Comparison of ENCODE assay signal across 26 cellular contexts in genomic region chr2:236802862-236803261, GRCh38.
DNase-seq lines count a peak whose midpoint lies in the region; ATAC-seq, FAIRE-seq and TF ChIP-seq lines count a peak whose summit lies in the region.
"Had no signal": no experiment of that assay in that cellular context is flagged by ENCODE, and none has a peak within 500 bp of the region (broad histone marks: within the 10 kb centered on the region; RNA-seq: fewer than 3 reads in every experiment).

No MANE protein-coding gene starts in this region.

- peaks cover 5% of the 10 kb centered on the region for H3K9me3 Mint-ChIP-seq in activated naive CD8-positive, alpha-beta T cell treated with anti-CD3 and anti-CD28 coated beads for 36 hours

- H3K4me3 ChIP-seq in liver (ENCODE audit: low read depth in 1 of 3, low read length in 3 of 3) (no peak overlapping the region), HepG2 (replicated peaks in 1 of 3; ENCODE audit: insufficient read depth in 1 of 3, low read depth in 2 of 3, low read length in 3 of 3) (no peak overlapping the region), right lobe of liver (no peak overlapping the region), mucosa of descending colon (no peak overlapping the region)
- H3K4me3 ChIP-seq: A549; BLaER1 treated with 17β-estradiol and CSF1 and Interleukin-3, amounts not matched to agents 10 nM and 100 nM; GM12878 had no signal

- 57% methylated on average over 6 of the region's 6 CpGs for WGBS in liver
- 6% methylated on average over 6 of the region's 6 CpGs for WGBS in HepG2 (ENCODE audit: low lambda C conversion rate)
- WGBS in right lobe of liver (ENCODE audit: insufficient coverage, low coverage, low lambda C conversion rate, missing lambda C conversion rate) = 16% methylated on average over 3 of the region's 6 CpGs

- DNase-seq in HepG2 (ENCODE audit: low spot score) = no peak
- peak in 2 of 3 donors; percentile 64 to 68 for DNase-seq in right lobe of liver
- DNase-seq in posterior vena cava (ENCODE audit: low spot score) = peak; percentile 65
- no peak for DNase-seq in activated naive CD8-positive, alpha-beta T cell treated with anti-CD3 and anti-CD28 coated beads for 36 hours
- DNase-seq in mucosa of descending colon = no peak
- no peak for DNase-seq in ureter (ENCODE audit: low spot score)
- DNase-seq: AML-193; Caco-2; Calu3; CD4-positive, alpha-beta T cell; CD8-positive, alpha-beta T cell; DMS 273 treated with DMSO at 0.1 percent for 48 hours; DMS153; DMS79; DND-41; EL; GDM1 had no signal

- no peak overlapping the region for H3K27ac Mint-ChIP-seq in activated naive CD8-positive, alpha-beta T cell treated with anti-CD3 and anti-CD28 coated beads for 36 hours
- H3K27ac Mint-ChIP-seq: B cell; CD4-positive, alpha-beta T cell; CD8-positive, alpha-beta T cell had no signal

- no peak for TF ChIP-seq POLR2A in HepG2 (IDR thresholded peaks at IDR 0.05; ENCODE audit: insufficient read depth in 1 of 2, low read depth in 2 of 2, low read length in 2 of 2)
- TF ChIP-seq POLR2A in right lobe of liver (IDR thresholded peaks at IDR 0.05) = peak; percentile 36

- POLR2A ChIA-PET in HepG2 (lab: Yijun Ruan, JAX) = no interaction called here

- BruUV-seq in HepG2 (replicated peaks; lab: Mats Ljungman, UMichigan) = no TSS peak

- no peaks in the 10 kb centered on the region for H4K20me1 ChIP-seq in HepG2 (ENCODE audit: insufficient read depth, low read length)
- H4K20me1 ChIP-seq: BLaER1 treated with 17β-estradiol and CSF1 and Interleukin-3, amounts not matched to agents 10 nM and 100 nM had no signal

- CTCF ChIA-PET in HepG2 (lab: Yijun Ruan, JAX; ENCODE audit: low intra/inter-chr PET ratio, low total read pairs) = no interaction called here

- in situ Hi-C loops in HepG2 (cut with HindIII; ENCODE audit: extremely low pct_ligation_motif_present, low pct_unique_long_range_greater_than_20kb) = no loop called here

- intact Hi-C loops in HepG2 (cut with micrococcal nuclease; ENCODE audit: unreplicated experiment) (no loop called here), right lobe of liver (cut with DNase I) (no loop called here), posterior vena cava (cut with DNase I) (no loop called here), mucosa of descending colon (cut with DNase I, micrococcal nuclease) (no loop called here)

- H3K36me3 ChIP-seq in liver (ENCODE audit: control insufficient read depth in 4 of 4, insufficient read depth in 3 of 4, low read depth in 1 of 4, low read length in 3 of 4) (no peaks in the 10 kb centered on the region), HepG2 (replicated peaks in 1 of 2; ENCODE audit: control insufficient read depth in 1 of 2, insufficient read depth in 2 of 2, low read length in 2 of 2) (no peaks in the 10 kb centered on the region), right lobe of liver (no peaks in the 10 kb centered on the region), mucosa of descending colon (ENCODE audit: low read depth) (no peaks in the 10 kb centered on the region)
- H3K36me3 ChIP-seq: BLaER1 treated with 17β-estradiol and CSF1 and Interleukin-3, amounts not matched to agents 10 nM and 100 nM had no signal

- peaks cover 0 to 2% (median 0%) of the 10 kb centered on the region in 4 donors for H3K4me1 ChIP-seq in liver (ENCODE audit: control insufficient read depth in 4 of 4, insufficient read depth in 4 of 4, low read length in 3 of 4)
- H3K4me1 ChIP-seq in HepG2 (ENCODE audit: insufficient read depth, low read length) = no peaks in the 10 kb centered on the region
- H3K4me1 ChIP-seq in right lobe of liver = no peaks in the 10 kb centered on the region
- no peaks in the 10 kb centered on the region for H3K4me1 ChIP-seq in mucosa of descending colon (ENCODE audit: low read depth)
- H3K4me1 ChIP-seq: A549, Caco-2 had no signal

- H3K4me3 Mint-ChIP-seq in activated naive CD8-positive, alpha-beta T cell treated with anti-CD3 and anti-CD28 coated beads for 36 hours = no peak overlapping the region
- H3K4me3 Mint-ChIP-seq: B cell; CD4-positive, alpha-beta T cell; CD8-positive, alpha-beta T cell had no signal

- H3K27me3 ChIP-seq in liver (ENCODE audit: control insufficient read depth in 4 of 4, insufficient read depth in 4 of 4, low read length in 3 of 4) (no peaks in the 10 kb centered on the region), HepG2 (ENCODE audit: control insufficient read depth in 1 of 2, insufficient read depth in 2 of 2, low read length in 2 of 2) (no peaks in the 10 kb centered on the region), right lobe of liver (no peaks in the 10 kb centered on the region)
- H3K27me3 ChIP-seq: BLaER1 treated with 17β-estradiol and CSF1 and Interleukin-3, amounts not matched to agents 10 nM and 100 nM had no signal

- H2AFZ ChIP-seq in HepG2 (ENCODE audit: low read length) = no peak overlapping the region

- peaks cover 16% of the 10 kb centered on the region for H3K27me3 Mint-ChIP-seq in activated naive CD8-positive, alpha-beta T cell treated with anti-CD3 and anti-CD28 coated beads for 36 hours

- TF ChIP-seq EP300 in HepG2 (IDR thresholded peaks at IDR 0.05; ENCODE audit: low read depth in 2 of 2, low read length in 2 of 2) (no peak), HepG2 (CRISPR knock-in tag; IDR thresholded peaks at IDR 0.05; ENCODE audit: borderline replicate concordance) (no peak)

- no peaks in the 10 kb centered on the region for H3K36me3 Mint-ChIP-seq in activated naive CD8-positive, alpha-beta T cell treated with anti-CD3 and anti-CD28 coated beads for 36 hours
- H3K36me3 Mint-ChIP-seq: CD8-positive, alpha-beta T cell had no signal

- no peaks in the 10 kb centered on the region for H3K4me1 Mint-ChIP-seq in activated naive CD8-positive, alpha-beta T cell treated with anti-CD3 and anti-CD28 coated beads for 36 hours
- H3K4me1 Mint-ChIP-seq: B cell had no signal

- no peak for ATAC-seq in HepG2
- ATAC-seq in right lobe of liver = peak; percentile 76 to 92 (median 85)
- no peak for ATAC-seq in mucosa of descending colon
- ATAC-seq: A549; CD8-positive, alpha-beta T cell; GM12878 had no signal

- TF ChIP-seq RAD21 in liver (IDR thresholded peaks at IDR 0.05) (peak; percentile 33 to 36), HepG2 (CRISPR knock-in tag; IDR thresholded peaks at IDR 0.05) (no peak)

- H3K4me2 ChIP-seq in HepG2 (ENCODE audit: low read depth, low read length) = no peak overlapping the region
- H3K4me2 ChIP-seq: A549; BLaER1 treated with 17β-estradiol and CSF1 and Interleukin-3, amounts not matched to agents 10 nM and 100 nM had no signal

- no peaks in the 10 kb centered on the region for H3K79me2 ChIP-seq in HepG2 (ENCODE audit: insufficient read depth, low read length)

- H3K9ac ChIP-seq in liver (ENCODE audit: low read depth in 1 of 2, low read length in 2 of 2) = no peak overlapping the region
- no peak overlapping the region for H3K9ac ChIP-seq in HepG2 (ENCODE audit: insufficient read depth, low read depth, low read length)
- H3K9ac ChIP-seq: BLaER1 treated with 17β-estradiol and CSF1 and Interleukin-3, amounts not matched to agents 10 nM and 100 nM had no signal

- FAIRE-seq in HepG2 (lab: Jason Lieb, UNC) = no peak
- FAIRE-seq: A549, GM12878, GM12892, GM18507 had no signal

- H3K9me3 ChIP-seq in liver (ENCODE audit: control insufficient read depth in 4 of 4, low read length in 3 of 4) (peaks cover 0 to 2% (median 0%) of the 10 kb centered on the region in 4 donors), HepG2 (ENCODE audit: low read length) (peaks cover 11% of the 10 kb centered on the region), right lobe of liver (no peaks in the 10 kb centered on the region), mucosa of descending colon (peaks cover 4% of the 10 kb centered on the region)
- H3K9me3 ChIP-seq: Caco-2 had no signal

- no peak for TF ChIP-seq CTCF in liver (IDR thresholded peaks at IDR 0.05; ENCODE audit: low read depth, low read length, missing input control)
- no peak for TF ChIP-seq CTCF in HepG2 (CRISPR knock-in tag; IDR thresholded peaks at IDR 0.05)
- TF ChIP-seq CTCF in right lobe of liver (IDR thresholded peaks at IDR 0.05) = no peak
- no peak for TF ChIP-seq CTCF in mucosa of descending colon (IDR thresholded peaks at IDR 0.05)

- H3K27ac ChIP-seq in liver (ENCODE audit: low read depth in 1 of 2, low read length in 2 of 2) = no peak overlapping the region
- no peak overlapping the region for H3K27ac ChIP-seq in HepG2 (ENCODE audit: extremely low read length, insufficient read depth, low read length)
- H3K27ac ChIP-seq in right lobe of liver = no peak overlapping the region
- H3K27ac ChIP-seq: 22Rv1; A549; BLaER1 treated with 17β-estradiol and CSF1 and Interleukin-3, amounts not matched to agents 10 nM and 100 nM; C4-2B had no signal

TF ChIP-seq in liver, 16 proteins besides CTCF, POLR2A, EP300 and RAD21 (continues in another document):
- TF ChIP-seq FOXA1 (IDR thresholded peaks at IDR 0.05) = no peak

TF ChIP-seq in HepG2, 621 proteins besides CTCF, POLR2A, EP300 and RAD21:
- TF ChIP-seq IRX3 (CRISPR knock-in tag; IDR thresholded peaks at IDR 0.05; ENCODE audit: borderline replicate concordance, low read depth) (no peak), ZNF44 (CRISPR knock-in tag; IDR thresholded peaks at IDR 0.05) (no peak), ATM (IDR thresholded peaks at IDR 0.05; ENCODE audit: borderline replicate concordance) (no peak), ZNF34 (CRISPR knock-in tag; IDR thresholded peaks at IDR 0.05; ENCODE audit: borderline replicate concordance) (no peak)

Comparison
In these comparisons a context has a peak if more than half of its experiments do, and no peak if none do; other contexts are left out.
1. ATAC-seq: peak in right lobe of liver (4 of 4); none in HepG2 (single experiment) and mucosa of descending colon (single experiment).
2. DNase-seq: peak in right lobe of liver (2 of 3) and posterior vena cava (single experiment); none in HepG2 (single experiment), activated naive CD8-positive, alpha-beta T cell treated with anti-CD3 and anti-CD28 coated beads for 36 hours (single experiment), mucosa of descending colon (0 of 3) and ureter (single experiment).